In the genomic region with DNA sequence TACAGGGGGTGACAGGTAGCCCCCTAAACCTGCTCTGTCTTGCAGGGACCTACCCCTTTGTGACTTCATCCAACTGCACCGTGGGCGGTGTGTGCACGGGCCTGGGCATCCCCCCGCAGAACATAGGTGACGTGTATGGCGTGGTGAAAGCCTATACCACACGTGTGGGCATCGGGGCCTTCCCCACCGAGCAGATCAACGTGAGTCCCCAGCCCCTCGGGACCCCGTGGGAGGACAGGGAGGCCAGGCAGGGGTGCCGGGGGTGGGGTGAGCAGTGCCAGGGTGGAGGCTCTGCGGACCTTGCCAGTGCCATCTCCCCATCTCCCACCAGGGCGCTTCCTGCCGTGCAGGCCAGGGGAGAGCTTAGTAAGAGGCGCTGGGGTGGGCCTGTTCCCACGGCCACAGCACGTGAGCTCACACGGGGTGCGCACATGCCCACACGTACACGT, we compare ENCODE assay signal across 22 cellular contexts. TPM values are rescaled to one million over a fixed set of nuclear protein-coding genes. Genes with fewer than 3 reads are reported as not detected.
DNase-seq lines count a peak whose midpoint lies in the region; ATAC-seq and TF ChIP-seq lines count a peak whose summit lies in the region.
"Had no signal": no experiment of that assay in that cellular context is flagged by ENCODE, and none has a peak within 500 bp of the region (broad histone marks: within the 10 kb centered on the region; RNA-seq: fewer than 3 reads in every experiment).

No MANE protein-coding gene starts in this region.

- no peaks in the 10 kb centered on the region for H3K36me3 ChIP-seq in HEK293 (ENCODE audit: control insufficient read depth in 2 of 2, insufficient read depth in 1 of 2, low read length in 2 of 2)
- no peaks in the 10 kb centered on the region for H3K36me3 ChIP-seq in neural progenitor cell

- H4K20me1 ChIP-seq in neural progenitor cell (ENCODE audit: low read depth): no peaks in the 10 kb centered on the region

- H2AFZ ChIP-seq in neural progenitor cell (replicated peaks): no peak overlapping the region
- H2AFZ ChIP-seq: GM23338 had no signal

- no peaks in the 10 kb centered on the region for H3K9me3 Mint-ChIP-seq in activated T-cell treated with anti-CD3 and anti-CD28 coated beads, Interleukin-2, amount 50 U/mL, for 4 hours
- H3K9me3 Mint-ChIP-seq in neural progenitor cell: no peaks in the 10 kb centered on the region
- H3K9me3 Mint-ChIP-seq in stimulated activated memory B cell treated with anti-CD40 and anti-IgM and Interleukin-4, amounts not matched to agents 10 μg/mL and 1 μg/mL and 100 μg/mL, for 72 hours: no peaks in the 10 kb centered on the region
- H3K9me3 Mint-ChIP-seq: CD4-positive, CD25-positive, alpha-beta regulatory T cell; GM23338 had no signal

- no peaks in the 10 kb centered on the region for H3K79me2 ChIP-seq in neural progenitor cell (ENCODE audit: low read depth)

- H3K27me3 Mint-ChIP-seq in activated T-cell treated with anti-CD3 and anti-CD28 coated beads, Interleukin-2, amount 50 U/mL, for 4 hours (ENCODE audit: low read depth): peaks cover 1% of the 10 kb centered on the region
- H3K27me3 Mint-ChIP-seq in neural progenitor cell (ENCODE audit: insufficient read depth, low read depth): peaks cover 6% of the 10 kb centered on the region
- peaks cover 54% of the 10 kb centered on the region for H3K27me3 Mint-ChIP-seq in stimulated activated memory B cell treated with anti-CD40 and anti-IgM and Interleukin-4, amounts not matched to agents 10 μg/mL and 1 μg/mL and 100 μg/mL, for 72 hours
- H3K27me3 Mint-ChIP-seq: B cell; CD4-positive, CD25-positive, alpha-beta regulatory T cell had no signal

- no peaks in the 10 kb centered on the region for H3K9me3 ChIP-seq in HEK293 (ENCODE audit: control insufficient read depth, insufficient read depth, low read depth, low read length)
- H3K9me3 ChIP-seq in neural progenitor cell (ENCODE audit: low read depth): no peaks in the 10 kb centered on the region
- H3K9me3 ChIP-seq: Peyer's patch had no signal

- peaks cover 9% of the 10 kb centered on the region for H3K4me1 Mint-ChIP-seq in activated T-cell treated with anti-CD3 and anti-CD28 coated beads, Interleukin-2, amount 50 U/mL, for 4 hours (ENCODE audit: low read depth)
- H3K4me1 Mint-ChIP-seq in neural progenitor cell: peaks cover 18% of the 10 kb centered on the region
- peaks cover 27% of the 10 kb centered on the region for H3K4me1 Mint-ChIP-seq in stimulated activated memory B cell treated with anti-CD40 and anti-IgM and Interleukin-4, amounts not matched to agents 10 μg/mL and 1 μg/mL and 100 μg/mL, for 72 hours
- H3K4me1 Mint-ChIP-seq: B cell, GM23338 had no signal

- H3K36me3 Mint-ChIP-seq in activated T-cell treated with anti-CD3 and anti-CD28 coated beads, Interleukin-2, amount 50 U/mL, for 4 hours (ENCODE audit: insufficient read depth): no peaks in the 10 kb centered on the region
- H3K36me3 Mint-ChIP-seq in neural progenitor cell: peaks cover 6% of the 10 kb centered on the region
- H3K36me3 Mint-ChIP-seq in stimulated activated memory B cell treated with anti-CD40 and anti-IgM and Interleukin-4, amounts not matched to agents 10 μg/mL and 1 μg/mL and 100 μg/mL, for 72 hours: no peaks in the 10 kb centered on the region

- H3K27ac ChIP-seq in HEK293 (ENCODE audit: extremely low read depth, low read depth, low read length) (no peak overlapping the region), neural progenitor cell (no peak overlapping the region)
- H3K27ac ChIP-seq: Peyer's patch had no signal

- H3K4me1 ChIP-seq in HEK293 (ENCODE audit: control insufficient read depth, insufficient read depth, low read length) (no peaks in the 10 kb centered on the region), neural progenitor cell (no peaks in the 10 kb centered on the region)

- CTCF ChIA-PET in HEK293 (lab: Yijun Ruan, JAX): no interaction called here

- TF ChIP-seq CTCF in HEK293 (tag by site-specific recombination; IDR thresholded peaks at IDR 0.05) (no peak), neural progenitor cell (IDR thresholded peaks at IDR 0.05) (no peak)

- no peak overlapping the region for H3K4me3 Mint-ChIP-seq in activated T-cell treated with anti-CD3 and anti-CD28 coated beads, Interleukin-2, amount 50 U/mL, for 4 hours
- no peak overlapping the region for H3K4me3 Mint-ChIP-seq in neural progenitor cell
- no peak overlapping the region for H3K4me3 Mint-ChIP-seq in stimulated activated memory B cell treated with anti-CD40 and anti-IgM and Interleukin-4, amounts not matched to agents 10 μg/mL and 1 μg/mL and 100 μg/mL, for 72 hours
- H3K4me3 Mint-ChIP-seq: B cell; CD4-positive, CD25-positive, alpha-beta regulatory T cell; GM23338 had no signal

- no peaks in the 10 kb centered on the region for H3K27me3 ChIP-seq in neural progenitor cell
- H3K27me3 ChIP-seq: Peyer's patch had no signal

- H3K27ac Mint-ChIP-seq in neural progenitor cell: peak overlapping the region; percentile 66
- H3K27ac Mint-ChIP-seq in stimulated activated memory B cell treated with anti-CD40 and anti-IgM and Interleukin-4, amounts not matched to agents 10 μg/mL and 1 μg/mL and 100 μg/mL, for 72 hours: peak overlapping the region; percentile 24
- H3K27ac Mint-ChIP-seq: B cell, GM23338 had no signal

- no peak overlapping the region for H3K9ac ChIP-seq in neural progenitor cell

- DNase-seq in activated T-cell treated with anti-CD3 and anti-CD28 coated beads, Interleukin-2, amount 50 U/mL, for 4 hours: no peak
- DNase-seq in activated T-cell treated with anti-CD3 and anti-CD28 coated beads for 4 hours: no peak
- no peak for DNase-seq in neural progenitor cell (ENCODE audit: low spot score)
- no peak for DNase-seq in dedifferentiated amniotic fluid mesenchymal stem cell (ENCODE audit: extremely low spot score)
- DNase-seq in NCI-H1694 treated with DMSO at 0.1 percent for 48 hours (lab: John Stamatoyannopoulos, UW): no peak
- DNase-seq: CD4-positive, CD25-positive, alpha-beta regulatory T cell; COR-L47; HCEC 1CT; MM.1S; NCI-H1092; NCI-H1436 treated with DMSO at 0.1 percent for 48 hours; NCI-H2081; NCI-H446 treated with DMSO at 0.1 percent for 48 hours; NCI-H748 treated with DMSO at 0.1 percent for 48 hours; NK-92 treated with Interleukin-12 subunit alpha and Interleukin-12 subunit beta, amount 100 ng/mL, for 24 hours; Peyer's patch; Right ventricle myocardium superior had no signal

- H3K4me3 ChIP-seq in HEK293 (ENCODE audit: low read depth, low read length) (no peak overlapping the region), neural progenitor cell (no peak overlapping the region)
- H3K4me3 ChIP-seq: GM23338, Peyer's patch had no signal

- H3F3A ChIP-seq in neural progenitor cell (ENCODE audit: low read depth): no peaks in the 10 kb centered on the region

- no peak overlapping the region for H3K4me2 ChIP-seq in neural progenitor cell
- H3K4me2 ChIP-seq: GM23338 had no signal

- POLR2A ChIA-PET in HEK293 (lab: Yijun Ruan, JAX): interaction anchor here (2.1 kb wide), 1 partner anchor 11 kb away, joined by 9 read pairs; a partner anchor contains a TSS

- peak; percentile 20 to 23 for ATAC-seq in activated T-cell treated with anti-CD3 and anti-CD28 coated beads, Interleukin-2, amount 50 U/mL, for 4 hours
- peak; percentile 68 for ATAC-seq in stimulated activated memory B cell treated with anti-CD40 and anti-IgM and Interleukin-4, amounts not matched to agents 10 μg/mL and 1 μg/mL and 100 μg/mL, for 72 hours
- ATAC-seq in GM21825 (IDR thresholded peaks at IDR 0.05; ENCODE audit: unreplicated experiment): no peak
- ATAC-seq: GM23338 had no signal

TF ChIP-seq in HEK293, 187 proteins besides CTCF, POLR2A, EP300 and RAD21 (continues in another document):
- TF ChIP-seq EGR2 (tag by site-specific recombination; IDR thresholded peaks at IDR 0.05; ENCODE audit: low read depth): peak; percentile 67
- TF ChIP-seq, protein P1, sequence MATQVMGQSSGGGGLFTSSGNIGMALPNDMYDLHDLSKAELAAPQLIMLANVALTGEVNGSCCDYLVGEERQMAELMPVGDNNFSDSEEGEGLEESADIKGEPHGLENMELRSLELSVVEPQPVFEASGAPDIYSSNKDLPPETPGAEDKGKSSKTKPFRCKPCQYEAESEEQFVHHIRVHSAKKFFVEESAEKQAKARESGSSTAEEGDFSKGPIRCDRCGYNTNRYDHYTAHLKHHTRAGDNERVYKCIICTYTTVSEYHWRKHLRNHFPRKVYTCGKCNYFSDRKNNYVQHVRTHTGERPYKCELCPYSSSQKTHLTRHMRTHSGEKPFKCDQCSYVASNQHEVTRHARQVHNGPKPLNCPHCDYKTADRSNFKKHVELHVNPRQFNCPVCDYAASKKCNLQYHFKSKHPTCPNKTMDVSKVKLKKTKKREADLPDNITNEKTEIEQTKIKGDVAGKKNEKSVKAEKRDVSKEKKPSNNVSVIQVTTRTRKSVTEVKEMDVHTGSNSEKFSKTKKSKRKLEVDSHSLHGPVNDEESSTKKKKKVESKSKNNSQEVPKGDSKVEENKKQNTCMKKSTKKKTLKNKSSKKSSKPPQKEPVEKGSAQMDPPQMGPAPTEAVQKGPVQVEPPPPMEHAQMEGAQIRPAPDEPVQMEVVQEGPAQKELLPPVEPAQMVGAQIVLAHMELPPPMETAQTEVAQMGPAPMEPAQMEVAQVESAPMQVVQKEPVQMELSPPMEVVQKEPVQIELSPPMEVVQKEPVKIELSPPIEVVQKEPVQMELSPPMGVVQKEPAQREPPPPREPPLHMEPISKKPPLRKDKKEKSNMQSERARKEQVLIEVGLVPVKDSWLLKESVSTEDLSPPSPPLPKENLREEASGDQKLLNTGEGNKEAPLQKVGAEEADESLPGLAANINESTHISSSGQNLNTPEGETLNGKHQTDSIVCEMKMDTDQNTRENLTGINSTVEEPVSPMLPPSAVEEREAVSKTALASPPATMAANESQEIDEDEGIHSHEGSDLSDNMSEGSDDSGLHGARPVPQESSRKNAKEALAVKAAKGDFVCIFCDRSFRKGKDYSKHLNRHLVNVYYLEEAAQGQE (tag by site-specific recombination; IDR thresholded peaks at IDR 0.05): no peak
- TF ChIP-seq ZNF239 (tag by site-specific recombination; IDR thresholded peaks at IDR 0.05): peak; percentile 88
- TF ChIP-seq ZNF37A (tag by site-specific recombination; IDR thresholded peaks at IDR 0.05): no peak

RNA-seq across cellular contexts. Expression of a gene that starts 11.1 kb away (rescaled TPM):
- total RNA-seq in activated T-cell treated with anti-CD3 and anti-CD28 coated beads, Interleukin-2, amount 50 U/mL, for 4 hours: 100 to 1,000 TPM; 135 to 157 (median 149) TPM
- total RNA-seq in neural progenitor cell (ENCODE audit: low replicate concordance): 139 and 231 TPM in 2 replicates

RNA-seq across cellular contexts. Expression of a gene that starts 17.8 kb away (rescaled TPM):
- total RNA-seq in activated T-cell treated with anti-CD3 and anti-CD28 coated beads, Interleukin-2, amount 50 U/mL, for 4 hours: 1 to 10 TPM in 1 of 3 donors, under 1 TPM in 2; 0.66 to 1.2 (median 0.69) TPM
- 25.3 and 26.4 TPM in 2 replicates for total RNA-seq in neural progenitor cell (ENCODE audit: low replicate concordance)

RNA-seq across cellular contexts. Expression of a gene that starts 52.4 kb away (rescaled TPM):
- total RNA-seq in activated T-cell treated with anti-CD3 and anti-CD28 coated beads, Interleukin-2, amount 50 U/mL, for 4 hours: 10 to 100 TPM; 51.8 to 54.9 (median 54.5) TPM
- 7.8 and 24.0 TPM in 2 replicates for total RNA-seq in neural progenitor cell (ENCODE audit: low replicate concordance)

RNA-seq across cellular contexts. Expression of a gene that starts 53.7 kb away (rescaled TPM):
- 100 to 1,000 TPM; 107 to 124 (median 116) TPM for total RNA-seq in activated T-cell treated with anti-CD3 and anti-CD28 coated beads, Interleukin-2, amount 50 U/mL, for 4 hours
- 67.2 and 92.4 TPM in 2 replicates for total RNA-seq in neural progenitor cell (ENCODE audit: low replicate concordance)

RNA-seq across cellular contexts. Expression of a gene that starts 59.1 kb away (rescaled TPM):
- total RNA-seq in activated T-cell treated with anti-CD3 and anti-CD28 coated beads, Interleukin-2, amount 50 U/mL, for 4 hours: 1 to 10 TPM; 3.6 to 4.1 (median 4.0) TPM
- 0.41 and 1.1 TPM in 2 replicates for total RNA-seq in neural progenitor cell (ENCODE audit: low replicate concordance)

Comparison
In these comparisons a context has a peak if more than half of its experiments do, and no peak if none do; other contexts are left out.
1. RNA of a gene that starts 17.8 kb away (total RNA-seq): 25.3 to 26.4 TPM in neural progenitor cell; 0.66 to 1.2 TPM in activated T-cell treated with anti-CD3 and anti-CD28 coated beads, Interleukin-2, amount 50 U/mL, for 4 hours; every median in the first group is over 10 times any median in the second.